Comparison of ENCODE assay signal across 21 cellular contexts in the genomic region with DNA sequence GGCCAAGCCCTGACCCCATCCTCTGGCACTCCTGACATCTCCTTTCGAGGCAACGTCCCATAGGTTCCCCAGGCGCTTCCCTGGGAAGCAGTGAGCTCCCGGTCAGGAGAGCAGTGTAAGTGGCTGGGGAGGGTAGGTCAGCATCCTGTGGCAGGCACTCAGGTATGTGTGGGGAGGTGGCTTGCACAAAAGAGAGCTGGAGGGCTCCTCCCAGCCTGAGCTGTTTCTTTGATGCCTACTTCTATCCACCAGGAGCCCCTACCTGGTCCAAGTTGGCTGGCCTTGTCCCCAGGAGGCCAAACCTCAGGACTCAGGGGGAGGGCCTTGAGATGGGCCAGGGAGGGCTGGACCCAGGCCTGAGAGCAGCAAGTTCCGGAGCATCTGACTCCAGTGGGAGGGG. TPM values are rescaled to one million over a fixed set of nuclear protein-coding genes. Genes with fewer than 3 reads are reported as not detected.
"Had no signal": no experiment of that assay in that cellular context is flagged by ENCODE, and none has a peak within 500 bp of the region (broad histone marks: within the 10 kb centered on the region; RNA-seq: fewer than 3 reads in every experiment).

No MANE protein-coding gene starts in this region.

- H3K27ac Mint-ChIP-seq: activated CD4-positive, alpha-beta memory T cell treated with anti-CD3 and anti-CD28 coated beads, Interleukin-2, amount 10 ng/mL, durations not matched to agents 7 days and 5 days; activated CD8-positive, alpha-beta memory T cell treated with anti-CD3 and anti-CD28 coated beads, Interleukin-2, amount 10 ng/mL, durations not matched to agents 7 days and 5 days; activated naive CD4-positive, alpha-beta T cell treated with anti-CD3 and anti-CD28 coated beads for 36 hours; activated T-helper 2 cell treated with anti-CD3 and anti-CD28 coated beads, Interferon-gamma antibody, Interleukin-2, Interleukin-4, amounts not matched to agents 10 μg/mL and 5 μg/mL and 100 μg/mL, durations not matched to agents 14 hours and 24 hours and 36 hours; stimulated activated naive CD8-positive, alpha-beta T cell treated with anti-CD3 and anti-CD28 coated beads, Interleukin-15, Interleukin-2, amounts not matched to agents 100 ng/mL and 50 ng/mL, for 24 hours; T-helper 2 cell treated with Interferon-gamma antibody and Interleukin-4, amounts not matched to agents 5 μg/mL and 100 μg/mL, for 36 hours had no signal

- DNase-seq: activated CD4-positive, alpha-beta memory T cell treated with anti-CD3 and anti-CD28 coated beads, Interleukin-2, amount 10 ng/mL, durations not matched to agents 7 days and 5 days; activated CD4-positive, alpha-beta T cell treated with anti-CD3 and anti-CD28 coated beads for 48 hours; activated CD4-positive, CD25-positive, alpha-beta regulatory T cell; activated CD8-positive, alpha-beta memory T cell treated with anti-CD3 and anti-CD28 coated beads, Interleukin-2, amount 10 ng/mL, durations not matched to agents 7 days and 5 days; activated naive CD4-positive, alpha-beta T cell treated with anti-CD3 and anti-CD28 coated beads for 36 hours; foreskin fibroblast; left ventricle myocardium inferior; mammary epithelial cell; right lobe of liver; small intestine; stimulated activated CD4-positive, alpha-beta T cell treated with anti-CD3 and anti-CD28 coated beads, Interleukin-15, amount 100 ng/mL, for 24 hours; stimulated activated CD4-positive, alpha-beta T cell treated with anti-CD3 and anti-CD28 coated beads, Interleukin-2, amount 100 ng/mL, for 48 hours; trophoblast cell had no signal

- H3K4me1 ChIP-seq: ascending aorta, breast epithelium, left ventricle myocardium inferior, parathyroid adenoma, right lobe of liver, vagina had no signal

- H3K4me3 Mint-ChIP-seq: activated CD4-positive, alpha-beta memory T cell treated with anti-CD3 and anti-CD28 coated beads, Interleukin-2, amount 10 ng/mL, durations not matched to agents 7 days and 5 days; activated CD8-positive, alpha-beta memory T cell treated with anti-CD3 and anti-CD28 coated beads, Interleukin-2, amount 10 ng/mL, durations not matched to agents 7 days and 5 days; activated naive CD4-positive, alpha-beta T cell treated with anti-CD3 and anti-CD28 coated beads for 36 hours; stimulated activated naive CD8-positive, alpha-beta T cell treated with anti-CD3 and anti-CD28 coated beads, Interleukin-15, Interleukin-2, amounts not matched to agents 100 ng/mL and 50 ng/mL, for 24 hours; T-helper 2 cell treated with Interferon-gamma antibody and Interleukin-4, amounts not matched to agents 5 μg/mL and 100 μg/mL, for 36 hours had no signal

- H3K9ac ChIP-seq: parathyroid adenoma had no signal

- ATAC-seq: activated CD8-positive, alpha-beta memory T cell treated with anti-CD3 and anti-CD28 coated beads, Interleukin-2, amount 10 ng/mL, durations not matched to agents 7 days and 5 days; right lobe of liver had no signal

- H3K27me3 ChIP-seq: ascending aorta, right lobe of liver, vagina had no signal

- H3K4me1 Mint-ChIP-seq: activated CD4-positive, alpha-beta memory T cell treated with anti-CD3 and anti-CD28 coated beads, Interleukin-2, amount 10 ng/mL, durations not matched to agents 7 days and 5 days; activated CD8-positive, alpha-beta memory T cell treated with anti-CD3 and anti-CD28 coated beads, Interleukin-2, amount 10 ng/mL, durations not matched to agents 7 days and 5 days had no signal

- H3K4me3 ChIP-seq: ascending aorta, breast epithelium, left ventricle myocardium inferior, right lobe of liver, vagina had no signal

- H3K36me3 Mint-ChIP-seq: activated CD8-positive, alpha-beta memory T cell treated with anti-CD3 and anti-CD28 coated beads, Interleukin-2, amount 10 ng/mL, durations not matched to agents 7 days and 5 days had no signal

- H3K9me3 Mint-ChIP-seq: activated CD4-positive, alpha-beta memory T cell treated with anti-CD3 and anti-CD28 coated beads, Interleukin-2, amount 10 ng/mL, durations not matched to agents 7 days and 5 days; activated naive CD4-positive, alpha-beta T cell treated with anti-CD3 and anti-CD28 coated beads for 36 hours; activated T-helper 2 cell treated with anti-CD3 and anti-CD28 coated beads, Interferon-gamma antibody, Interleukin-2, Interleukin-4, amounts not matched to agents 10 μg/mL and 5 μg/mL and 100 μg/mL, durations not matched to agents 14 hours and 24 hours and 36 hours; stimulated activated naive CD8-positive, alpha-beta T cell treated with anti-CD3 and anti-CD28 coated beads, Interleukin-15, Interleukin-2, amounts not matched to agents 100 ng/mL and 50 ng/mL, for 24 hours; T-helper 2 cell treated with Interferon-gamma antibody and Interleukin-4, amounts not matched to agents 5 μg/mL and 100 μg/mL, for 36 hours had no signal

- H3K27ac ChIP-seq: ascending aorta, breast epithelium, epithelial cell of prostate, left ventricle myocardium inferior, parathyroid adenoma, right lobe of liver, vagina had no signal

- H3K36me3 ChIP-seq: ascending aorta, breast epithelium, left ventricle myocardium inferior, right lobe of liver, vagina had no signal

- H3K9me3 ChIP-seq: ascending aorta, breast epithelium, left ventricle myocardium inferior, right lobe of liver, vagina had no signal

RNA-seq across cellular contexts. Expression of a gene that starts 31.7 kb away (rescaled TPM):
- total RNA-seq: activated CD4-positive, alpha-beta memory T cell treated with anti-CD3 and anti-CD28 coated beads, Interleukin-2, amount 10 ng/mL, durations not matched to agents 7 days and 5 days; activated CD8-positive, alpha-beta memory T cell treated with anti-CD3 and anti-CD28 coated beads, Interleukin-2, amount 10 ng/mL, durations not matched to agents 7 days and 5 days; activated naive CD4-positive, alpha-beta T cell treated with anti-CD3 and anti-CD28 coated beads for 36 hours; activated T-helper 2 cell treated with anti-CD3 and anti-CD28 coated beads, Interferon-gamma antibody, Interleukin-2, Interleukin-4, amounts not matched to agents 10 μg/mL and 5 μg/mL and 100 μg/mL, durations not matched to agents 14 hours and 24 hours and 36 hours had no signal
- polyA plus RNA-seq: mammary epithelial cell had no signal
